In the genomic region with DNA sequence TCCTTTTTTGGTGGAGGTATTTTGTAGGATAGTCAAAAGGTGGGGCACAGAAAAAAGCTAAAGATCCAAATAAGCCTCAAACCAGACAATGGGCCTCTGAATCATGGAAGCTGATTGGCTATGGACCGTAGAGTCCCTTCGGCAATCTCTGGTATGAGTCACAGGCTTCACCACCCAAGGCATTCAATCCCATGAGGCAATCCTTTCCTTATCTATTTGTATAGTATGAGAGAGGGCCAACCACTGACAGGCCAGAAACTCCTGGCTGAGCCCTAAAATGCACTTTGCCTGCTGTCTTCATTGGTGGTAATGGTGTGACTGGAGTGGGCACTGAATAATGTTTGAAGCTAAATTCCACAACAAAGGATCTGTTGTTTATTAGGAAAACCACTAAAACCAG, we compare ENCODE assay signal across 1 cellular context.
TF ChIP-seq lines count a peak whose summit lies in the region.

No MANE protein-coding gene starts in this region.

TF ChIP-seq in K562, 482 proteins besides CTCF, POLR2A, EP300 and RAD21 (continued from another document):
- TF ChIP-seq, protein P1, sequence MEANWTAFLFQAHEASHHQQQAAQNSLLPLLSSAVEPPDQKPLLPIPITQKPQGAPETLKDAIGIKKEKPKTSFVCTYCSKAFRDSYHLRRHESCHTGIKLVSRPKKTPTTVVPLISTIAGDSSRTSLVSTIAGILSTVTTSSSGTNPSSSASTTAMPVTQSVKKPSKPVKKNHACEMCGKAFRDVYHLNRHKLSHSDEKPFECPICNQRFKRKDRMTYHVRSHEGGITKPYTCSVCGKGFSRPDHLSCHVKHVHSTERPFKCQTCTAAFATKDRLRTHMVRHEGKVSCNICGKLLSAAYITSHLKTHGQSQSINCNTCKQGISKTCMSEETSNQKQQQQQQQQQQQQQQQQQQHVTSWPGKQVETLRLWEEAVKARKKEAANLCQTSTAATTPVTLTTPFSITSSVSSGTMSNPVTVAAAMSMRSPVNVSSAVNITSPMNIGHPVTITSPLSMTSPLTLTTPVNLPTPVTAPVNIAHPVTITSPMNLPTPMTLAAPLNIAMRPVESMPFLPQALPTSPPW (CRISPR knock-in tag; IDR thresholded peaks at IDR 0.05): peak; percentile 18; the same call in 1 of the 2 replicates
- TF ChIP-seq ATF7 (IDR thresholded peaks at IDR 0.05): 0 out of 2 replicates have a peak, but pooled peaks have one; percentile 29
- peak; percentile 86 for TF ChIP-seq JUND (IDR thresholded peaks at IDR 0.05; ENCODE audit: borderline replicate concordance, low read depth, low read length)
- peak; percentile 64; the same call in 1 of the 3 replicates for TF ChIP-seq JUND (tag; IDR thresholded peaks at IDR 0.05; ENCODE audit: borderline replicate concordance, low read depth, low read length)
- TF ChIP-seq ZNF766 (CRISPR knock-in tag; conservative IDR thresholded peaks at IDR 0.05): 0 out of 2 replicates have a peak, but pooled peaks have one; percentile 40
- TF ChIP-seq, protein P2, sequence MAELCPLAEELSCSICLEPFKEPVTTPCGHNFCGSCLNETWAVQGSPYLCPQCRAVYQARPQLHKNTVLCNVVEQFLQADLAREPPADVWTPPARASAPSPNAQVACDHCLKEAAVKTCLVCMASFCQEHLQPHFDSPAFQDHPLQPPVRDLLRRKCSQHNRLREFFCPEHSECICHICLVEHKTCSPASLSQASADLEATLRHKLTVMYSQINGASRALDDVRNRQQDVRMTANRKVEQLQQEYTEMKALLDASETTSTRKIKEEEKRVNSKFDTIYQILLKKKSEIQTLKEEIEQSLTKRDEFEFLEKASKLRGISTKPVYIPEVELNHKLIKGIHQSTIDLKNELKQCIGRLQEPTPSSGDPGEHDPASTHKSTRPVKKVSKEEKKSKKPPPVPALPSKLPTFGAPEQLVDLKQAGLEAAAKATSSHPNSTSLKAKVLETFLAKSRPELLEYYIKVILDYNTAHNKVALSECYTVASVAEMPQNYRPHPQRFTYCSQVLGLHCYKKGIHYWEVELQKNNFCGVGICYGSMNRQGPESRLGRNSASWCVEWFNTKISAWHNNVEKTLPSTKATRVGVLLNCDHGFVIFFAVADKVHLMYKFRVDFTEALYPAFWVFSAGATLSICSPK (IDR thresholded peaks at IDR 0.05; ENCODE audit: borderline replicate concordance): no peak
- TF ChIP-seq CEBPG (CRISPR knock-in tag; IDR thresholded peaks at IDR 0.05): peak; percentile 25; the same call in 1 of the 2 replicates
- peak; percentile 36 to 68; a peak in 2 of 4 replicates for TF ChIP-seq CEBPG (tag; conservative IDR thresholded peaks at IDR 0.05 in 1 of 2, IDR thresholded peaks at IDR 0.05 in 1 of 2)
- peak; percentile 82 for TF ChIP-seq FOSL1 (tag; conservative IDR thresholded peaks at IDR 0.05)
- TF ChIP-seq, protein P3, sequence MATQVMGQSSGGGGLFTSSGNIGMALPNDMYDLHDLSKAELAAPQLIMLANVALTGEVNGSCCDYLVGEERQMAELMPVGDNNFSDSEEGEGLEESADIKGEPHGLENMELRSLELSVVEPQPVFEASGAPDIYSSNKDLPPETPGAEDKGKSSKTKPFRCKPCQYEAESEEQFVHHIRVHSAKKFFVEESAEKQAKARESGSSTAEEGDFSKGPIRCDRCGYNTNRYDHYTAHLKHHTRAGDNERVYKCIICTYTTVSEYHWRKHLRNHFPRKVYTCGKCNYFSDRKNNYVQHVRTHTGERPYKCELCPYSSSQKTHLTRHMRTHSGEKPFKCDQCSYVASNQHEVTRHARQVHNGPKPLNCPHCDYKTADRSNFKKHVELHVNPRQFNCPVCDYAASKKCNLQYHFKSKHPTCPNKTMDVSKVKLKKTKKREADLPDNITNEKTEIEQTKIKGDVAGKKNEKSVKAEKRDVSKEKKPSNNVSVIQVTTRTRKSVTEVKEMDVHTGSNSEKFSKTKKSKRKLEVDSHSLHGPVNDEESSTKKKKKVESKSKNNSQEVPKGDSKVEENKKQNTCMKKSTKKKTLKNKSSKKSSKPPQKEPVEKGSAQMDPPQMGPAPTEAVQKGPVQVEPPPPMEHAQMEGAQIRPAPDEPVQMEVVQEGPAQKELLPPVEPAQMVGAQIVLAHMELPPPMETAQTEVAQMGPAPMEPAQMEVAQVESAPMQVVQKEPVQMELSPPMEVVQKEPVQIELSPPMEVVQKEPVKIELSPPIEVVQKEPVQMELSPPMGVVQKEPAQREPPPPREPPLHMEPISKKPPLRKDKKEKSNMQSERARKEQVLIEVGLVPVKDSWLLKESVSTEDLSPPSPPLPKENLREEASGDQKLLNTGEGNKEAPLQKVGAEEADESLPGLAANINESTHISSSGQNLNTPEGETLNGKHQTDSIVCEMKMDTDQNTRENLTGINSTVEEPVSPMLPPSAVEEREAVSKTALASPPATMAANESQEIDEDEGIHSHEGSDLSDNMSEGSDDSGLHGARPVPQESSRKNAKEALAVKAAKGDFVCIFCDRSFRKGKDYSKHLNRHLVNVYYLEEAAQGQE (CRISPR knock-in tag; IDR thresholded peaks at IDR 0.05; ENCODE audit: low read depth): no peak
